1 cellular context compared by ENCODE assay signal in the genomic region with DNA sequence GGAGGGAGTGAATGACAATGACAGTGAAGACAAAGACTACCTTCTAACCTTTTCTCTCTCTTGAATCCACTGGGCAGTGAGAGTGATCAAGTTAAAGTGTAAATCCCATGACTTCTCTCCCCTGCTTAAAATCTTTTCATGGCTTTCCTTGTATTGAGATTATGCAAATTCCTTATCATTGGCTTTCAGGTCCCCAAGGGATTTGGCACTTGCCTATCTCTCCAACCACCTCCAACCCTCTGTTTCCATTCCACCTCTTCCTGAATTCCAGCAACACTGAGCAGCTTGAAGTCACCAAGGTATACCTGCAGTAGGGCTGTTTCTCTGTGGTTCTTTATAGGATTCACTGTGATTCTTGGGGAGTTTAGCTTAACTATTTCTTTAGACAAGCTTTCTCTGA.
TF ChIP-seq lines count a peak whose summit lies in the region.

No MANE protein-coding gene starts in this region.

TF ChIP-seq in GM23338, 12 proteins besides CTCF, POLR2A, EP300 and RAD21:
- TF ChIP-seq CREB1 (CRISPR knock-in tag; IDR thresholded peaks at IDR 0.05; ENCODE audit: low read depth) (no peak), EZH2phosphoT487 (IDR thresholded peaks at IDR 0.05; ENCODE audit: unreplicated experiment) (no peak), JUNB (IDR thresholded peaks at IDR 0.05; ENCODE audit: unreplicated experiment) (no peak), ZNF114 (CRISPR knock-in tag; IDR thresholded peaks at IDR 0.05) (no peak), EZH2 (IDR thresholded peaks at IDR 0.05; ENCODE audit: low read depth, unreplicated experiment) (no peak), ZNF331 (CRISPR knock-in tag; IDR thresholded peaks at IDR 0.05; ENCODE audit: low read depth) (no peak)
- TF ChIP-seq, protein P1, sequence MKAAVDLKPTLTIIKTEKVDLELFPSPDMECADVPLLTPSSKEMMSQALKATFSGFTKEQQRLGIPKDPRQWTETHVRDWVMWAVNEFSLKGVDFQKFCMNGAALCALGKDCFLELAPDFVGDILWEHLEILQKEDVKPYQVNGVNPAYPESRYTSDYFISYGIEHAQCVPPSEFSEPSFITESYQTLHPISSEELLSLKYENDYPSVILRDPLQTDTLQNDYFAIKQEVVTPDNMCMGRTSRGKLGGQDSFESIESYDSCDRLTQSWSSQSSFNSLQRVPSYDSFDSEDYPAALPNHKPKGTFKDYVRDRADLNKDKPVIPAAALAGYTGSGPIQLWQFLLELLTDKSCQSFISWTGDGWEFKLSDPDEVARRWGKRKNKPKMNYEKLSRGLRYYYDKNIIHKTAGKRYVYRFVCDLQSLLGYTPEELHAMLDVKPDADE (IDR thresholded peaks at IDR 0.05) = no peak
